In genomic region chr2:159904565-159905281, GRCh38 we compare ENCODE assay signal across 8 cellular contexts. TPM values are rescaled to one million over a fixed set of nuclear protein-coding genes. Genes with fewer than 3 reads are reported as not detected.
DNase-seq lines count a peak whose midpoint lies in the region; ATAC-seq, FAIRE-seq and TF ChIP-seq lines count a peak whose summit lies in the region.

Gene LY75, minus strand, starts transcription at chr2:159904756.

- H3K27ac Mint-ChIP-seq in activated CD4-positive, alpha-beta memory T cell treated with anti-CD3 and anti-CD28 coated beads, Interleukin-2, amount 10 ng/mL, durations not matched to agents 7 days and 5 days = peak within 1 kb of the TSS; percentile 94
- H3K27ac Mint-ChIP-seq in endothelial cell (ENCODE audit: unreplicated experiment) = no peak within 1 kb of the TSS

- peak within 1 kb of the TSS; percentile 98 for H3K4me3 Mint-ChIP-seq in activated CD4-positive, alpha-beta memory T cell treated with anti-CD3 and anti-CD28 coated beads, Interleukin-2, amount 10 ng/mL, durations not matched to agents 7 days and 5 days
- peak within 1 kb of the TSS; percentile 75 for H3K4me3 Mint-ChIP-seq in endothelial cell (ENCODE audit: unreplicated experiment)

- H3K4me1 Mint-ChIP-seq in activated CD4-positive, alpha-beta memory T cell treated with anti-CD3 and anti-CD28 coated beads, Interleukin-2, amount 10 ng/mL, durations not matched to agents 7 days and 5 days = peaks cover 33% of the 10 kb centered on the region
- peaks cover 8% of the 10 kb centered on the region for H3K4me1 Mint-ChIP-seq in endothelial cell (ENCODE audit: unreplicated experiment)

- peak within 1 kb of the TSS; percentile 83 for H3K9ac ChIP-seq in ES-I3 (ENCODE audit: low read depth, low read length)

- H3K4me3 ChIP-seq in muscle layer of duodenum (ENCODE audit: low read depth in 1 of 2, low read length in 2 of 2) = peak within 1 kb of the TSS; percentile 71 to 77

- H3K9me3 ChIP-seq in ES-I3 (ENCODE audit: control insufficient read depth, insufficient read depth, low read length) = no peaks in the 10 kb centered on the region
- H3K9me3 ChIP-seq in muscle layer of duodenum (ENCODE audit: control insufficient read depth in 1 of 2, low read length in 2 of 2) = no peaks in the 10 kb centered on the region

- H3K27ac ChIP-seq in muscle layer of duodenum (ENCODE audit: low read length) = peak within 1 kb of the TSS; percentile 48

- DNase-seq in Kasumi-1 (lab: John Stamatoyannopoulos, UW) (peak; percentile 93 to 94), endothelial cell (ENCODE audit: low spot score) (peak; percentile 56), D721Med (ENCODE audit: insufficient read length, low spot score) (no peak)
- peak; percentile 81 for DNase-seq in activated CD4-positive, alpha-beta memory T cell treated with anti-CD3 and anti-CD28 coated beads, Interleukin-2, amount 10 ng/mL, durations not matched to agents 7 days and 5 days
- peak; percentile 60 to 81 for DNase-seq in stimulated activated CD8-positive, alpha-beta memory T cell treated with anti-CD3 and anti-CD28 coated beads, Interleukin-7, amount 100 ng/mL, for 4 hours (ENCODE audit: low read depth in 2 of 2)

- TF ChIP-seq CTCF in endothelial cell (IDR thresholded peaks at IDR 0.05; ENCODE audit: unreplicated experiment) (no peak), D721Med (IDR thresholded peaks at IDR 0.05; ENCODE audit: insufficient read depth, missing control alignments) (no peak)

- no peaks in the 10 kb centered on the region for H3K4me1 ChIP-seq in ES-I3 (ENCODE audit: insufficient read depth, low read length)
- peaks cover 0 to 8% of the 10 kb centered on the region in 2 donors for H3K4me1 ChIP-seq in muscle layer of duodenum (ENCODE audit: control insufficient read depth in 1 of 2, insufficient read depth in 2 of 2, low read length in 2 of 2)

- peaks cover 9% of the 10 kb centered on the region for H3K36me3 Mint-ChIP-seq in activated CD4-positive, alpha-beta memory T cell treated with anti-CD3 and anti-CD28 coated beads, Interleukin-2, amount 10 ng/mL, durations not matched to agents 7 days and 5 days (ENCODE audit: low read depth)
- H3K36me3 Mint-ChIP-seq in endothelial cell (ENCODE audit: low read depth, unreplicated experiment) = no peaks in the 10 kb centered on the region

- peak; percentile 79 for ATAC-seq in GM21529 (IDR thresholded peaks at IDR 0.05; ENCODE audit: unreplicated experiment)

- H3K36me3 ChIP-seq in ES-I3 (ENCODE audit: insufficient read depth, low read length) = no peaks in the 10 kb centered on the region
- H3K36me3 ChIP-seq in muscle layer of duodenum (ENCODE audit: control insufficient read depth in 1 of 2, insufficient read depth in 2 of 2, low read length in 2 of 2) = no peaks in the 10 kb centered on the region

- H3K9me3 Mint-ChIP-seq in activated CD4-positive, alpha-beta memory T cell treated with anti-CD3 and anti-CD28 coated beads, Interleukin-2, amount 10 ng/mL, durations not matched to agents 7 days and 5 days = no peaks in the 10 kb centered on the region
- no peaks in the 10 kb centered on the region for H3K9me3 Mint-ChIP-seq in endothelial cell (ENCODE audit: unreplicated experiment)

- CTCF ChIA-PET in activated CD4-positive, alpha-beta memory T cell treated with anti-CD3 and anti-CD28 coated beads, Interleukin-2, amount 10 ng/mL, durations not matched to agents 7 days and 5 days (lab: Charles Lee) = interaction anchor here (0.9 kb wide), 1 partner anchor 17 kb away, joined by 4 read pairs; no protein-coding TSS in a partner anchor

- POLR2A ChIA-PET in activated CD4-positive, alpha-beta memory T cell treated with anti-CD3 and anti-CD28 coated beads, Interleukin-2, amount 10 ng/mL, durations not matched to agents 7 days and 5 days (lab: Charles Lee) = interaction anchor here (2.7 to 4.3 kb wide), 2 partner anchors 10 to 192 kb away, joined by 10 to 35 read pairs; partner anchors contain the start of gene MARCHF7

- H3K27me3 ChIP-seq in muscle layer of duodenum (ENCODE audit: low read depth, low read length) = no peaks in the 10 kb centered on the region

- FAIRE-seq in D721Med (lab: Jason Lieb, UNC) = no peak

- no peaks in the 10 kb centered on the region for H3K27me3 Mint-ChIP-seq in activated CD4-positive, alpha-beta memory T cell treated with anti-CD3 and anti-CD28 coated beads, Interleukin-2, amount 10 ng/mL, durations not matched to agents 7 days and 5 days
- H3K27me3 Mint-ChIP-seq in endothelial cell (ENCODE audit: unreplicated experiment) = peaks cover 9% of the 10 kb centered on the region

RNA-seq across cellular contexts. Expression of gene LY75, which starts in this region (rescaled TPM):
- total RNA-seq in activated CD4-positive, alpha-beta memory T cell treated with anti-CD3 and anti-CD28 coated beads, Interleukin-2, amount 10 ng/mL, durations not matched to agents 7 days and 5 days = 10 to 100 TPM; 22.7 to 23.5 TPM
- total RNA-seq in endothelial cell (ENCODE audit: unreplicated experiment) = 0.21 TPM

Comparison
In these comparisons a context has a peak if more than half of its experiments do, and no peak if none do; other contexts are left out.
1. RNA of gene LY75 (total RNA-seq): 22.7 to 23.5 TPM in activated CD4-positive, alpha-beta memory T cell treated with anti-CD3 and anti-CD28 coated beads, Interleukin-2, amount 10 ng/mL, durations not matched to agents 7 days and 5 days; 0.21 TPM in endothelial cell (single experiment); every median in the first group is over 10 times any median in the second.
2. Peak in DNase-seq in endothelial cell; RNA of the gene not detected or under 1 TPM.